ENCODE assay signal across 1 cellular context in genomic region chr3:27643355-27643754, GRCh38.
TF ChIP-seq lines count a peak whose summit lies in the region.

No MANE protein-coding gene starts in this region.

TF ChIP-seq in H1, 55 proteins besides CTCF, POLR2A, EP300 and RAD21 (continued from another document):
- TF ChIP-seq E2F6 (IDR thresholded peaks at IDR 0.05) (no peak), HDAC6 (IDR thresholded peaks at IDR 0.05; ENCODE audit: low read depth, low read length) (no peak), RNF2 (IDR thresholded peaks at IDR 0.05; ENCODE audit: borderline replicate concordance, low read depth, low read length, missing control alignments, poor library complexity, severe bottlenecking) (no peak), ASH2L (IDR thresholded peaks at IDR 0.05; ENCODE audit: low read length) (no peak), NANOG (IDR thresholded peaks at IDR 0.05; ENCODE audit: insufficient read depth, low read depth, low read length, poor library complexity, severe bottlenecking) (no peak), CREB1 (IDR thresholded peaks at IDR 0.05) (no peak), SP2 (IDR thresholded peaks at IDR 0.05; ENCODE audit: low read length) (no peak), EZH2 (IDR thresholded peaks at IDR 0.05; ENCODE audit: low read depth, low read length, severe bottlenecking) (no peak), TAF7 (optimal IDR thresholded peaks at IDR 0.05; ENCODE audit: borderline replicate concordance, low read depth, low read length) (no peak)
TF ChIP-seq in H1: peak in this region for 0.
